Comparison of ENCODE assay signal across 18 cellular contexts in the genomic region with DNA sequence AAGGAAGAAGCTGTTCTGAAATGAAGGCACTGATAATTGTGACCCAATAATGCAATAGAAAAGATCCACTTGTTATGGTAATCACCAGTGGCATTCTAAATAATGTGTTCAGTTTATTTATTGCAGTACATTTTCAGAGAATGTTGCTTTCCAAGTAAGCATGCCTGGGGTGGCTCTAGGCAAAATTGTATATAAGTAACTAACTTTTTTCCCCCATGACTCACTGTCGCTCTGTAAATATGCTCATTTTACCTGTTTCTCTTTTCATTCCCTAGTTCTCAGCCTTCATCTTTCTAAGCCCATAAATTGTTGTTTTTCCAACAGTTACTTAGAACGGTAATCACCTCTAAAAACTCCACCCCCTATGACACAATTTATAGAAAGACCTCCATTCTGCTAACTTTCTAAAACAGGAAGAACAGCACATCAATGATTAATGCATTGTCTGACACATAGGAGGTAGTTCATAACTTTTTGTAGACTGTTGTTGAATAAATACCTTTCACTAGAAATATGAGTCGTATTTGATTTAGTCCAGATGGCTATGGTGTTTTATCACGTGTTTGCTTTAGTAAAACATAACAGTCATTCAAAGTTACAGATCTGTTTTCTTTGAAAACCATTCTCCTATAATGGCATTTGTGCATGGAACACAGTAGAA.
DNase-seq lines count a peak whose midpoint lies in the region; ATAC-seq, FAIRE-seq and TF ChIP-seq lines count a peak whose summit lies in the region.
"Had no signal": no experiment of that assay in that cellular context is flagged by ENCODE, and none has a peak within 500 bp of the region (broad histone marks: within the 10 kb centered on the region; RNA-seq: fewer than 3 reads in every experiment).

No MANE protein-coding gene starts in this region.

- no peak overlapping the region for H3K4me3 ChIP-seq in PC-3 (ENCODE audit: low read length)
- no peak overlapping the region for H3K4me3 ChIP-seq in endothelial cell of umbilical vein (replicated peaks in 1 of 3; ENCODE audit: insufficient read depth in 1 of 3, low read depth in 1 of 3, low read length in 3 of 3)
- H3K4me3 ChIP-seq in kidney epithelial cell (ENCODE audit: low read depth, low read length), result no peak overlapping the region

- H3K4me2 ChIP-seq in PC-3 (ENCODE audit: low read length) (no peak overlapping the region), endothelial cell of umbilical vein (ENCODE audit: insufficient read depth, low read length) (no peak overlapping the region)

- BruUV-seq in PC-3 (replicated peaks; lab: Mats Ljungman, UMichigan) (no TSS peak), endothelial cell of umbilical vein (replicated peaks; lab: Mats Ljungman, UMichigan) (no TSS peak)

- H4K20me1 ChIP-seq in PC-3 (ENCODE audit: low read length) (no peaks in the 10 kb centered on the region), endothelial cell of umbilical vein (replicated peaks; ENCODE audit: control insufficient read depth, extremely low read depth, insufficient read depth, low read length) (no peaks in the 10 kb centered on the region)

- no peaks in the 10 kb centered on the region for H3F3A ChIP-seq in PC-3 (ENCODE audit: low read length, unreplicated experiment)

- CTCF ChIA-PET in PC-3 (lab: Charles Lee), result no interaction called here
- CTCF ChIA-PET in endothelial cell of umbilical vein (lab: Charles Lee), result no interaction called here

- dilution Hi-C loops in endothelial cell of umbilical vein (cut with MboI; ENCODE audit: extremely low pct_ligation_motif_present, low sequenced_read_pairs), result no loop called here

- no peaks in the 10 kb centered on the region for H3K36me3 ChIP-seq in PC-3 (ENCODE audit: low read depth, low read length)
- H3K36me3 ChIP-seq in endothelial cell of umbilical vein (ENCODE audit: control insufficient read depth in 2 of 2, extremely low read depth in 1 of 2, insufficient read depth in 2 of 2, low read length in 2 of 2), result no peaks in the 10 kb centered on the region
- H3K36me3 ChIP-seq in kidney epithelial cell (ENCODE audit: control insufficient read depth, insufficient read depth, low read length), result no peaks in the 10 kb centered on the region
- H3K36me3 ChIP-seq: neutrophil had no signal

- intact Hi-C loops in PC-3 (cut with micrococcal nuclease) (no loop called here), endothelial cell of umbilical vein (cut with micrococcal nuclease) (no loop called here)

- no peak for TF ChIP-seq POLR2A in endothelial cell of umbilical vein (IDR thresholded peaks at IDR 0.05; ENCODE audit: low read depth, low read length)

- H3K79me2 ChIP-seq in PC-3 (ENCODE audit: low read length) (no peaks in the 10 kb centered on the region), endothelial cell of umbilical vein (ENCODE audit: control insufficient read depth, insufficient read depth, low read length) (no peaks in the 10 kb centered on the region)

- H3K9ac ChIP-seq in PC-3 (ENCODE audit: low read length) (no peak overlapping the region), endothelial cell of umbilical vein (replicated peaks; ENCODE audit: extremely low read depth, insufficient read depth, low read length) (no peak overlapping the region)

- no peaks in the 10 kb centered on the region for H3K9me1 ChIP-seq in endothelial cell of umbilical vein (replicated peaks; ENCODE audit: control insufficient read depth, extremely low read depth, insufficient read depth, low read length)

- H3K27ac ChIP-seq in PC-3 (ENCODE audit: low read length) (no peak overlapping the region), endothelial cell of umbilical vein (ENCODE audit: insufficient read depth, low read depth, low read length) (no peak overlapping the region)
- H3K27ac ChIP-seq: neutrophil had no signal

- H3K4me1 ChIP-seq in PC-3 (ENCODE audit: insufficient read depth, low read length) (no peaks in the 10 kb centered on the region), endothelial cell of umbilical vein (ENCODE audit: control insufficient read depth, extremely low read depth, insufficient read depth, low read length) (no peaks in the 10 kb centered on the region)

- FAIRE-seq in endothelial cell of umbilical vein (lab: Jason Lieb, UNC), result no peak

- H3K27me3 ChIP-seq in PC-3 (ENCODE audit: low read length), result no peaks in the 10 kb centered on the region
- H3K27me3 ChIP-seq in endothelial cell of umbilical vein (ENCODE audit: control insufficient read depth in 2 of 2, insufficient read depth in 2 of 2, low read length in 2 of 2), result no peaks in the 10 kb centered on the region
- no peaks in the 10 kb centered on the region for H3K27me3 ChIP-seq in kidney epithelial cell (ENCODE audit: control insufficient read depth, insufficient read depth, low read length)
- H3K27me3 ChIP-seq: neutrophil had no signal

- TF ChIP-seq CTCF in PC-3 (conservative IDR thresholded peaks at IDR 0.05; ENCODE audit: low read depth, low read length), result no peak
- TF ChIP-seq CTCF in endothelial cell of umbilical vein (IDR thresholded peaks at IDR 0.05; ENCODE audit: extremely low read depth in 1 of 2, insufficient read depth in 1 of 2, low read depth in 1 of 2, low read length in 2 of 2), result no peak
- no peak for TF ChIP-seq CTCF in kidney epithelial cell (IDR thresholded peaks at IDR 0.05; ENCODE audit: insufficient read depth, low read length, poor library complexity, severe bottlenecking)

- DNase-seq in AG08395 (ENCODE audit: low spot score) (peak; percentile 10), PC-3 (peak; percentile 23), endothelial cell of umbilical vein (ENCODE audit: low read depth, low spot score) (no peak), kidney epithelial cell (ENCODE audit: low read depth) (peak; percentile 18), activated gamma-delta T cell treated with Interleukin-2 at 50 U/mL for 16 hours (no peak)
- no peak for DNase-seq in stimulated activated CD8-positive, alpha-beta memory T cell treated with anti-CD3 and anti-CD28 coated beads, Interleukin-4, amount 100 ng/mL, for 48 hours
- DNase-seq: activated CD4-positive, alpha-beta T cell treated with anti-CD3 and anti-CD28 coated beads, Interleukin-2, amount 10 ng/mL, durations not matched to agents 7 days and 5 days; activated effector memory CD4-positive, alpha-beta T cell treated with anti-CD3 and anti-CD28 coated beads, Interleukin-2, amount 50 U/mL, for 16 hours; amygdala; effector memory CD8-positive, alpha-beta T cell; GOT3; NCI-H1105 treated with DMSO at 0.1 percent for 48 hours; NCI-H524 treated with DMSO at 0.1 percent for 48 hours; Right ventricle myocardium superior; trophoblast cell had no signal

- H3K9me3 ChIP-seq in PC-3 (ENCODE audit: low read length) (no peaks in the 10 kb centered on the region), endothelial cell of umbilical vein (replicated peaks; ENCODE audit: control insufficient read depth, insufficient read depth, low read length) (peaks cover 2% of the 10 kb centered on the region)
- H3K9me3 ChIP-seq: neutrophil had no signal

- H3K9me2 ChIP-seq in PC-3 (replicated peaks; ENCODE audit: low read length), result no peaks in the 10 kb centered on the region

- POLR2A ChIA-PET in PC-3 (lab: Charles Lee; ENCODE audit: unreplicated experiment) (no interaction called here), endothelial cell of umbilical vein (lab: Charles Lee) (no interaction called here)

- ATAC-seq in PC-3 (no peak; the same call in 1 of the 2 replicates), HG03280 (IDR thresholded peaks at IDR 0.05; ENCODE audit: unreplicated experiment) (no peak), GM21786 (IDR thresholded peaks at IDR 0.05; ENCODE audit: unreplicated experiment) (no peak)
- ATAC-seq: effector memory CD8-positive, alpha-beta T cell had no signal

- H2AFZ ChIP-seq in PC-3 (ENCODE audit: low read length), result no peak overlapping the region
- H2AFZ ChIP-seq in endothelial cell of umbilical vein (ENCODE audit: low read depth, low read length), result no peak overlapping the region

TF ChIP-seq in endothelial cell of umbilical vein, 7 proteins besides CTCF, POLR2A, EP300 and RAD21:
- TF ChIP-seq FOS (IDR thresholded peaks at IDR 0.05; ENCODE audit: borderline replicate concordance, insufficient read depth, low read length) (peak; percentile 58), MYC (IDR thresholded peaks at IDR 0.05; ENCODE audit: low read depth, low read length) (no peak)
- TF ChIP-seq, protein P1, sequence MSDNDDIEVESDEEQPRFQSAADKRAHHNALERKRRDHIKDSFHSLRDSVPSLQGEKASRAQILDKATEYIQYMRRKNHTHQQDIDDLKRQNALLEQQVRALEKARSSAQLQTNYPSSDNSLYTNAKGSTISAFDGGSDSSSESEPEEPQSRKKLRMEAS (IDR thresholded peaks at IDR 0.05; ENCODE audit: insufficient read depth, insufficient read length), result no peak

Comparison
In these comparisons a context has a peak if more than half of its experiments do, and no peak if none do; other contexts are left out.
1. DNase-seq: peak in AG08395 (single experiment), PC-3 (single experiment) and kidney epithelial cell (single experiment); none in endothelial cell of umbilical vein (single experiment), activated gamma-delta T cell treated with Interleukin-2 at 50 U/mL for 16 hours (single experiment) and stimulated activated CD8-positive, alpha-beta memory T cell treated with anti-CD3 and anti-CD28 coated beads, Interleukin-4, amount 100 ng/mL, for 48 hours (single experiment).